Comparison of ENCODE assay signal across 15 cellular contexts in the genomic region with DNA sequence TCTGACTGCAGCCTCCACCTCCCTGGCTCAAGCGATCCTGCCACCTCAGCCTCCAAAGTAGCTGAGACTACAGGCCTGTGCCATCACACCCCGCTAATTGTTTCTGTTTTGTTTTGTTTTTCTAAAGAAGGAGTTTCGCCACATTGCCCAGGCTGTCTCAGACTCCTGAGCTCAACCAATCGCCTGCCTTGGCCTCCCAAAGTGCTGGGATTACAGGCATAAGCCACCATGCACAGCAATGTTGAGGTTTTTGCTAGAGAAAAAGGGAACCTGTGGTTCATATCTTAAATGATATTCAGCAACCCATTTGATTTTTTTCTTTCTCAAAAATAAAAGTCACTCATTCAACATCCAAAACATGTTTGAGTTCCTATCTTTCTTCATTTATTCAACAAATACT.
"Had no signal": no experiment of that assay in that cellular context is flagged by ENCODE, and none has a peak within 500 bp of the region (broad histone marks: within the 10 kb centered on the region; RNA-seq: fewer than 3 reads in every experiment).

No MANE protein-coding gene starts in this region.

- H3K4me3 ChIP-seq: gastrocnemius medialis, left lung, mucosa of descending colon, psoas muscle, spleen, upper lobe of left lung had no signal

- H3K27ac ChIP-seq: epithelial cell of prostate, gastrocnemius medialis, left lung, psoas muscle, upper lobe of left lung had no signal

- H3K4me1 ChIP-seq: gastrocnemius medialis, left lung, psoas muscle, spleen had no signal

- H3K27me3 ChIP-seq: gastrocnemius medialis, left lung, spleen, upper lobe of left lung had no signal

- H3K9me3 ChIP-seq: gastrocnemius medialis, left lung, mucosa of descending colon, psoas muscle, spleen, upper lobe of left lung had no signal

- H3K36me3 ChIP-seq: gastrocnemius medialis, left lung, spleen, upper lobe of left lung had no signal

- DNase-seq: activated CD4-positive, alpha-beta T cell treated with anti-CD3 and anti-CD28 coated beads, Interleukin-2, amount 50 U/mL, for 1 hour; amniotic stem cell; effector memory CD8-positive, alpha-beta T cell; gastrocnemius medialis; left lung; mucosa of descending colon; occipital lobe; psoas muscle; spleen; stimulated activated CD4-positive, alpha-beta T cell treated with anti-CD3 and anti-CD28 coated beads, Interleukin-1b, Interleukin-23, amount 100 ng/mL, for 48 hours; stimulated activated naive CD4-positive, alpha-beta T cell treated with Interleukin-2 at 50 U/mL for 16 hours; upper lobe of left lung had no signal

- ATAC-seq: effector memory CD8-positive, alpha-beta T cell; gastrocnemius medialis; left lung; mucosa of descending colon; natural killer cell treated with Interleukin-12 subunit alpha and Interleukin-12 subunit beta and Interleukin-15 and Interleukin-18, amount 100 ng/mL, for 72 hours; psoas muscle; sciatic nerve had no signal
